1 cellular context compared by ENCODE assay signal in genomic region chr1:234779600-234779999, GRCh38.
A peak's percentile ranks its signal among the peaks of the same experiment; 100 is the strongest.
TF ChIP-seq lines count a peak whose summit lies in the region.

No MANE protein-coding gene starts in this region.

TF ChIP-seq in K562, 482 proteins besides CTCF, POLR2A, EP300 and RAD21 (continued from another document):
- TF ChIP-seq VEZF1 (CRISPR knock-in tag; IDR thresholded peaks at IDR 0.05) = 0 out of 2 replicates have a peak, but pooled peaks have one; percentile 14
